Comparison of ENCODE assay signal across 15 cellular contexts in the genomic region with DNA sequence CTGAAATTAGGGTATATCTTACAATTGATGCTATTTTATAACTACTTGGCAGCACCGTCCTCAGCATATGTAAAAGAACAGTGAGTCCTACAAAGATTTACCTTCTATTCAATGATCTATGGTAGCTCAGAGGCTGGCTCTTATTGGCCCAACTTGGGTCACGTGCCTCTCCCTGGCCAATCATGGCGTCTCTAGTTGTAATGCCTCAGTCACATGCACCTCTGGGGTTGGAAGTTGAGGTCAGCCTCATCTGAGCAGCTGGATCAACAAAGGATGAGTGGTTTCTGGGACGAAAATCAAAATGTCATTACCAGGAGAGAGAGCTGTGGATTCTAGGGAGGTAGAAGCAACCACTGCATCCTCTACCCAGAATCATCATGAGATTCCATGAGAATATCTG. TPM values are rescaled to one million over a fixed set of nuclear protein-coding genes. Genes with fewer than 3 reads are reported as not detected.
DNase-seq lines count a peak whose midpoint lies in the region; ATAC-seq and TF ChIP-seq lines count a peak whose summit lies in the region.
"Had no signal": no experiment of that assay in that cellular context is flagged by ENCODE, and none has a peak within 500 bp of the region (broad histone marks: within the 10 kb centered on the region; RNA-seq: fewer than 3 reads in every experiment).

No MANE protein-coding gene starts in this region.

- TF ChIP-seq CTCF in fibroblast of lung (conservative IDR thresholded peaks at IDR 0.05 in 1 of 2, IDR thresholded peaks at IDR 0.05 in 1 of 2; ENCODE audit: low read depth in 1 of 2, low read length in 2 of 2): no peak

- H3K27me3 Mint-ChIP-seq in activated T-cell treated with anti-CD3 and anti-CD28 coated beads, Interleukin-2, amount 50 U/mL, for 4 hours (ENCODE audit: low read depth): peaks cover 24% of the 10 kb centered on the region

- H3K79me2 ChIP-seq in fibroblast of lung (ENCODE audit: control insufficient read depth, insufficient read depth, low read length): no peaks in the 10 kb centered on the region

- H3K9me3 Mint-ChIP-seq in activated T-cell treated with anti-CD3 and anti-CD28 coated beads, Interleukin-2, amount 50 U/mL, for 4 hours: no peaks in the 10 kb centered on the region
- H3K9me3 Mint-ChIP-seq: activated B cell treated with CpG ODN at 0.5 μM for 24 hours; activated T-cell treated with anti-CD3 and anti-CD28 coated beads, Interleukin-2, amount 50 U/mL, for 72 hours; naive B cell had no signal

- ATAC-seq in HG03097 (IDR thresholded peaks at IDR 0.05; ENCODE audit: low FRiP score, unreplicated experiment) (no peak), GM21367 (IDR thresholded peaks at IDR 0.05; ENCODE audit: unreplicated experiment) (no peak)
- ATAC-seq in activated T-cell treated with anti-CD3 and anti-CD28 coated beads, Interleukin-2, amount 50 U/mL, for 4 hours: no peak
- ATAC-seq: activated T-cell treated with anti-CD3 and anti-CD28 coated beads, Interleukin-2, amount 50 U/mL, for 72 hours had no signal

- H3K27me3 ChIP-seq in fibroblast of lung (ENCODE audit: control insufficient read depth, insufficient read depth, low read length): peaks cover 6% of the 10 kb centered on the region

- H2AFZ ChIP-seq in fibroblast of lung (ENCODE audit: low read length): no peak overlapping the region

- no peaks in the 10 kb centered on the region for H3K4me1 ChIP-seq in fibroblast of lung (ENCODE audit: control insufficient read depth, extremely low read depth, insufficient read depth, low read length)
- H3K4me1 ChIP-seq: Caco-2 had no signal

- H3K36me3 ChIP-seq in fibroblast of lung (ENCODE audit: control insufficient read depth, insufficient read depth, low read length): no peaks in the 10 kb centered on the region

- in situ Hi-C loops in Caki2 (cut with HindIII; ENCODE audit: low pct_unique_long_range_greater_than_20kb, low sequenced_read_pairs): no loop called here

- no peak overlapping the region for H3K9ac ChIP-seq in fibroblast of lung (ENCODE audit: insufficient read depth, low read length)

- no peak overlapping the region for H3K4me3 ChIP-seq in fibroblast of lung (replicated peaks in 1 of 4; ENCODE audit: control extremely low read depth in 1 of 4, insufficient read depth in 1 of 4, low read depth in 3 of 4, low read length in 4 of 4)

- peaks cover 8% of the 10 kb centered on the region for H3K4me1 Mint-ChIP-seq in activated T-cell treated with anti-CD3 and anti-CD28 coated beads, Interleukin-2, amount 50 U/mL, for 4 hours (ENCODE audit: low read depth)

- no peaks in the 10 kb centered on the region for H3K36me3 Mint-ChIP-seq in activated T-cell treated with anti-CD3 and anti-CD28 coated beads, Interleukin-2, amount 50 U/mL, for 4 hours (ENCODE audit: insufficient read depth)
- H3K36me3 Mint-ChIP-seq: naive B cell had no signal

- peak; percentile 48 for DNase-seq in Caki2 (ENCODE audit: low read depth)
- peak; percentile 16 for DNase-seq in HCEC 1CT
- DNase-seq in NCI-H69 (lab: John Stamatoyannopoulos, UW): peak; percentile 32
- peak; percentile 4 to 65 for DNase-seq in fibroblast of lung (ENCODE audit: low read depth in 2 of 2)
- DNase-seq in NOMO-1 treated with DMSO at 0.1 percent for 48 hours (lab: John Stamatoyannopoulos, UW; ENCODE audit: unreplicated experiment): no peak
- DNase-seq in activated T-cell treated with anti-CD3 and anti-CD28 coated beads, Interleukin-2, amount 50 U/mL, for 4 hours: no peak
- DNase-seq: activated B cell treated with CpG ODN at 0.5 μM for 24 hours; activated T-cell treated with anti-CD3 and anti-CD28 coated beads, Interleukin-2, amount 50 U/mL, for 72 hours; anterior cingulate cortex; Caco-2; glutamatergic neuron; naive B cell; NCI-H524 had no signal

- H3K4me3 Mint-ChIP-seq in activated T-cell treated with anti-CD3 and anti-CD28 coated beads, Interleukin-2, amount 50 U/mL, for 4 hours: no peak overlapping the region
- H3K4me3 Mint-ChIP-seq: activated B cell treated with CpG ODN at 0.5 μM for 24 hours; activated T-cell treated with anti-CD3 and anti-CD28 coated beads, Interleukin-2, amount 50 U/mL, for 72 hours; naive B cell had no signal

- H4K20me1 ChIP-seq in fibroblast of lung (ENCODE audit: control insufficient read depth, extremely low read depth, insufficient read depth, low read length): no peaks in the 10 kb centered on the region

- no peak overlapping the region for H3K27ac ChIP-seq in fibroblast of lung (ENCODE audit: insufficient read depth, low read length)

- no peaks in the 10 kb centered on the region for H3K9me3 ChIP-seq in fibroblast of lung (ENCODE audit: control insufficient read depth, insufficient read depth, low read depth, low read length)
- H3K9me3 ChIP-seq: Caco-2 had no signal

- H3K4me2 ChIP-seq in fibroblast of lung (ENCODE audit: extremely low read depth, insufficient read depth, low read length): no peak overlapping the region

RNA-seq across cellular contexts. Expression of a gene that starts 22.9 kb away (rescaled TPM):
- total RNA-seq in Caki2 (2014; rRNA removed; shearing (Covaris generic); ENCODE audit: low replicate concordance): 2.3 and 3.1 TPM in 2 replicates
- total RNA-seq in fibroblast of lung: 1.5 and 1.7 TPM in 2 replicates
- 0.42 and 0.88 TPM in 2 replicates for polyA plus RNA-seq in fibroblast of lung
- 0.50 and 1.2 TPM in 2 replicates for polyA plus RNA-seq in fibroblast of lung (2012)
- polyA minus RNA-seq in fibroblast of lung (ENCODE audit: low replicate concordance): 0.16 and 1.7 TPM in 2 replicates
- 10 to 100 TPM in 1 of 3 donors, 1 to 10 TPM in 2; 8.2 to 10.4 (median 8.9) TPM for total RNA-seq in activated T-cell treated with anti-CD3 and anti-CD28 coated beads, Interleukin-2, amount 50 U/mL, for 4 hours
- total RNA-seq: Caco-2 had no signal

Comparison
In these comparisons a context has a peak if more than half of its experiments do, and no peak if none do; other contexts are left out.
1. DNase-seq: peak in Caki2 (single experiment), HCEC 1CT (single experiment), NCI-H69 (single experiment) and fibroblast of lung (2 of 2); none in NOMO-1 treated with DMSO at 0.1 percent for 48 hours (single experiment) and activated T-cell treated with anti-CD3 and anti-CD28 coated beads, Interleukin-2, amount 50 U/mL, for 4 hours (single experiment).